In the genomic region with DNA sequence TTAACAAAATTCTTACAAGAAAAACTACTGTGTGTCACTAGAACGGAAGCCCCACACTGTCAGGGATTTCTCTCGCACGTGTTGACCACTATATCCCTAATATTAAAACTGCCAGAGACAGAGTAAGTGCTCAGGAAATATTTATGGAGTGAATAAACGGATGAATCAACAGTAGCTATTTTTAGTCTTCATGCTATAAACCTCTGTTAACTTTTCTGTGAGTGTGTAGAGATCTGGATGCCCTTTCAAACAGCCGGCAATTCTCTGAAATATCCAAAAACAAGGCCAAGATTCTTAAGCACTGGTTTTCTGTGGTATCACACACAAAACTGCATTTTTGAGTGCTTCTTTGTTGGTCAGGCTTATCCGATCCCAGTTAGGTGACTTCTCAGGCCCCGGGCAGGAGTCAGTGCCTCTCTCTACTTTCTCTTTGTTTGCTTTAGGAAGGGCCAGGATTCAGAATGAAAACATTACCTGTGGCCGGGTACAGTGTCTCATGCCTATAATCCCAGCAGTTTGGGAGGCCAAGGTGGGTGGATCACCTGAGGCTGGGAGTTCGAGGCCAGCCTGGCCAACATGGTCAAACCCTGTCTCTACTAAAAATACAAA, we compare ENCODE assay signal across 1 cellular context.
TF ChIP-seq lines count a peak whose summit lies in the region.

No MANE protein-coding gene starts in this region.

TF ChIP-seq in HCT116, 20 proteins besides CTCF, POLR2A, EP300 and RAD21 (continued from another document):
- TF ChIP-seq ATF3 (IDR thresholded peaks at IDR 0.05): no peak
- peak; percentile 17; the same call in 1 of the 2 replicates for TF ChIP-seq ZFX (IDR thresholded peaks at IDR 0.05)
- 0 out of 2 replicates have a peak, but pooled peaks have one; percentile 41 for TF ChIP-seq SRF (IDR thresholded peaks at IDR 0.05; ENCODE audit: low read depth)
- no peak for TF ChIP-seq ELF1 (IDR thresholded peaks at IDR 0.05; ENCODE audit: borderline replicate concordance, low read depth)
- TF ChIP-seq, protein P1, sequence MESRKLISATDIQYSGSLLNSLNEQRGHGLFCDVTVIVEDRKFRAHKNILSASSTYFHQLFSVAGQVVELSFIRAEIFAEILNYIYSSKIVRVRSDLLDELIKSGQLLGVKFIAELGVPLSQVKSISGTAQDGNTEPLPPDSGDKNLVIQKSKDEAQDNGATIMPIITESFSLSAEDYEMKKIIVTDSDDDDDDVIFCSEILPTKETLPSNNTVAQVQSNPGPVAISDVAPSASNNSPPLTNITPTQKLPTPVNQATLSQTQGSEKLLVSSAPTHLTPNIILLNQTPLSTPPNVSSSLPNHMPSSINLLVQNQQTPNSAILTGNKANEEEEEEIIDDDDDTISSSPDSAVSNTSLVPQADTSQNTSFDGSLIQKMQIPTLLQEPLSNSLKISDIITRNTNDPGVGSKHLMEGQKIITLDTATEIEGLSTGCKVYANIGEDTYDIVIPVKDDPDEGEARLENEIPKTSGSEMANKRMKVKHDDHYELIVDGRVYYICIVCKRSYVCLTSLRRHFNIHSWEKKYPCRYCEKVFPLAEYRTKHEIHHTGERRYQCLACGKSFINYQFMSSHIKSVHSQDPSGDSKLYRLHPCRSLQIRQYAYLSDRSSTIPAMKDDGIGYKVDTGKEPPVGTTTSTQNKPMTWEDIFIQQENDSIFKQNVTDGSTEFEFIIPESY (IDR thresholded peaks at IDR 0.05; ENCODE audit: extremely low read depth, insufficient replicate concordance, low read length): no peak
- peak; percentile 84 for TF ChIP-seq JUND (IDR thresholded peaks at IDR 0.05)
- TF ChIP-seq, protein P2, sequence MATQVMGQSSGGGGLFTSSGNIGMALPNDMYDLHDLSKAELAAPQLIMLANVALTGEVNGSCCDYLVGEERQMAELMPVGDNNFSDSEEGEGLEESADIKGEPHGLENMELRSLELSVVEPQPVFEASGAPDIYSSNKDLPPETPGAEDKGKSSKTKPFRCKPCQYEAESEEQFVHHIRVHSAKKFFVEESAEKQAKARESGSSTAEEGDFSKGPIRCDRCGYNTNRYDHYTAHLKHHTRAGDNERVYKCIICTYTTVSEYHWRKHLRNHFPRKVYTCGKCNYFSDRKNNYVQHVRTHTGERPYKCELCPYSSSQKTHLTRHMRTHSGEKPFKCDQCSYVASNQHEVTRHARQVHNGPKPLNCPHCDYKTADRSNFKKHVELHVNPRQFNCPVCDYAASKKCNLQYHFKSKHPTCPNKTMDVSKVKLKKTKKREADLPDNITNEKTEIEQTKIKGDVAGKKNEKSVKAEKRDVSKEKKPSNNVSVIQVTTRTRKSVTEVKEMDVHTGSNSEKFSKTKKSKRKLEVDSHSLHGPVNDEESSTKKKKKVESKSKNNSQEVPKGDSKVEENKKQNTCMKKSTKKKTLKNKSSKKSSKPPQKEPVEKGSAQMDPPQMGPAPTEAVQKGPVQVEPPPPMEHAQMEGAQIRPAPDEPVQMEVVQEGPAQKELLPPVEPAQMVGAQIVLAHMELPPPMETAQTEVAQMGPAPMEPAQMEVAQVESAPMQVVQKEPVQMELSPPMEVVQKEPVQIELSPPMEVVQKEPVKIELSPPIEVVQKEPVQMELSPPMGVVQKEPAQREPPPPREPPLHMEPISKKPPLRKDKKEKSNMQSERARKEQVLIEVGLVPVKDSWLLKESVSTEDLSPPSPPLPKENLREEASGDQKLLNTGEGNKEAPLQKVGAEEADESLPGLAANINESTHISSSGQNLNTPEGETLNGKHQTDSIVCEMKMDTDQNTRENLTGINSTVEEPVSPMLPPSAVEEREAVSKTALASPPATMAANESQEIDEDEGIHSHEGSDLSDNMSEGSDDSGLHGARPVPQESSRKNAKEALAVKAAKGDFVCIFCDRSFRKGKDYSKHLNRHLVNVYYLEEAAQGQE (IDR thresholded peaks at IDR 0.05; ENCODE audit: low read depth): no peak
- peak; percentile 91 for TF ChIP-seq FOSL1 (IDR thresholded peaks at IDR 0.05; ENCODE audit: low read depth)
- TF ChIP-seq EZH2 (IDR thresholded peaks at IDR 0.05): no peak
- TF ChIP-seq EZH2phosphoT487 (IDR thresholded peaks at IDR 0.05; ENCODE audit: borderline replicate concordance): no peak
- TF ChIP-seq SIN3A (IDR thresholded peaks at IDR 0.05; ENCODE audit: low read depth): peak; percentile 63; the same call in 1 of the 2 replicates
- no peak for TF ChIP-seq TCF7L2 (IDR thresholded peaks at IDR 0.05; ENCODE audit: borderline replicate concordance, extremely low read depth, insufficient read depth, insufficient read length)
- peak; percentile 87 for TF ChIP-seq SP1 (IDR thresholded peaks at IDR 0.05; ENCODE audit: low read depth)
- TF ChIP-seq CBX3 (IDR thresholded peaks at IDR 0.05; ENCODE audit: low read depth): peak; percentile 1; the same call in 1 of the 2 replicates
